ENCODE assay signal across 24 cellular contexts in genomic region chr6:90477366-90477765, GRCh38.
DNase-seq lines count a peak whose midpoint lies in the region; ATAC-seq and TF ChIP-seq lines count a peak whose summit lies in the region.
"Had no signal": no experiment of that assay in that cellular context is flagged by ENCODE, and none has a peak within 500 bp of the region (broad histone marks: within the 10 kb centered on the region; RNA-seq: fewer than 3 reads in every experiment).

No MANE protein-coding gene starts in this region.

- no peak for ATAC-seq in activated CD4-positive, alpha-beta T cell treated with anti-CD3 and anti-CD28 coated beads for 36 hours

- H3K4me1 ChIP-seq in uterus (no peaks in the 10 kb centered on the region), ovary (ENCODE audit: insufficient read depth) (no peaks in the 10 kb centered on the region)
- H3K4me1 ChIP-seq: HAP-1 had no signal

- CTCF ChIA-PET in activated CD4-positive, alpha-beta T cell treated with anti-CD3 and anti-CD28 coated beads for 36 hours (lab: Charles Lee) = interaction anchor here (0.5 to 10.3 kb wide), 30 partner anchors 9 to 796 kb away, joined by 3 to 135 read pairs (median 4); no protein-coding TSS in a partner anchor

- H3K36me3 ChIP-seq in uterus = no peaks in the 10 kb centered on the region
- H3K36me3 ChIP-seq in ovary = no peaks in the 10 kb centered on the region
- H3K36me3 ChIP-seq: BLaER1, HAP-1, SJSA1 had no signal

- H3K27me3 Mint-ChIP-seq in activated CD4-positive, alpha-beta T cell treated with anti-CD3 and anti-CD28 coated beads for 36 hours = no peaks in the 10 kb centered on the region
- H3K27me3 Mint-ChIP-seq in activated naive CD4-positive, alpha-beta T cell treated with anti-CD3 and anti-CD28 coated beads, Interleukin-2, amount 50 U/mL, for 24 hours = no peaks in the 10 kb centered on the region
- H3K27me3 Mint-ChIP-seq in activated naive CD8-positive, alpha-beta T cell = no peaks in the 10 kb centered on the region
- H3K27me3 Mint-ChIP-seq: CD4-positive, alpha-beta T cell had no signal

- 68 to 82% (median 81%) methylated on average over 4 of the region's 4 CpGs for WGBS in ovary, 3 donors

- no peak for DNase-seq in activated CD4-positive, alpha-beta T cell treated with anti-CD3 and anti-CD28 coated beads for 36 hours
- no peak for DNase-seq in activated CD4-positive, alpha-beta T cell treated with anti-CD3 and anti-CD28 coated beads for 48 hours
- DNase-seq in activated naive CD4-positive, alpha-beta T cell (lab: John Stamatoyannopoulos, UW) = no peak
- DNase-seq in uterus = no peak
- no peak for DNase-seq in activated gamma-delta T cell treated with Interleukin-2 at 50 U/mL for 16 hours
- DNase-seq in ovary = no peak
- DNase-seq: CD4-positive, alpha-beta T cell; GOT3; HFFc6; Kasumi-1; NCI-H1105 treated with DMSO at 0.1 percent for 48 hours; NCI-H2029; NCI-H446; NCI-H524 treated with DMSO at 0.1 percent for 48 hours; NCI-H774; NK-92 treated with Interleukin-12 subunit alpha and Interleukin-12 subunit beta, amount 100 ng/mL, for 24 hours; PC-9; Right ventricle myocardium superior; RPMI8226 had no signal

- H3K4me3 Mint-ChIP-seq in activated CD4-positive, alpha-beta T cell treated with anti-CD3 and anti-CD28 coated beads for 36 hours = no peak overlapping the region
- no peak overlapping the region for H3K4me3 Mint-ChIP-seq in activated naive CD4-positive, alpha-beta T cell treated with anti-CD3 and anti-CD28 coated beads, Interleukin-2, amount 50 U/mL, for 24 hours
- no peak overlapping the region for H3K4me3 Mint-ChIP-seq in activated naive CD8-positive, alpha-beta T cell
- H3K4me3 Mint-ChIP-seq: CD4-positive, alpha-beta T cell; HFFc6 had no signal

- intact Hi-C loops in activated CD4-positive, alpha-beta T cell treated with anti-CD3 and anti-CD28 coated beads for 36 hours (cut with DNase I, micrococcal nuclease) = loop anchor here (5.0 to 10.0 kb wide), 4 partner anchors 285 to 840 kb away; partner anchors contain the start of gene LYRM2 (in 1 of the 2)
- intact Hi-C loops in uterus (cut with DNase I; ENCODE audit: low total_unique reads) (no loop called here), ovary (cut with DNase I) (loop anchor here in 2 of 4 donors (10.0 kb wide), 3 partner anchors 73 to 183 kb away; partner anchors contain the start of gene BACH2 (in 2 of the 2))

- no peak for TF ChIP-seq EP300 in ovary (IDR thresholded peaks at IDR 0.05)

- H3K27ac Mint-ChIP-seq in activated CD4-positive, alpha-beta T cell treated with anti-CD3 and anti-CD28 coated beads for 36 hours = peak overlapping the region; percentile 56
- H3K27ac Mint-ChIP-seq in activated naive CD4-positive, alpha-beta T cell treated with anti-CD3 and anti-CD28 coated beads, Interleukin-2, amount 50 U/mL, for 24 hours = peak overlapping the region; percentile 72
- peak overlapping the region; percentile 75 for H3K27ac Mint-ChIP-seq in activated naive CD8-positive, alpha-beta T cell
- H3K27ac Mint-ChIP-seq: CD4-positive, alpha-beta T cell; HFFc6 had no signal

- peaks cover 5% of the 10 kb centered on the region for H3K9me3 Mint-ChIP-seq in activated CD4-positive, alpha-beta T cell treated with anti-CD3 and anti-CD28 coated beads for 36 hours (ENCODE audit: low read depth)
- H3K9me3 Mint-ChIP-seq in activated naive CD4-positive, alpha-beta T cell treated with anti-CD3 and anti-CD28 coated beads, Interleukin-2, amount 50 U/mL, for 24 hours = no peaks in the 10 kb centered on the region
- no peaks in the 10 kb centered on the region for H3K9me3 Mint-ChIP-seq in activated naive CD8-positive, alpha-beta T cell (ENCODE audit: low read depth)
- H3K9me3 Mint-ChIP-seq: CD4-positive, alpha-beta T cell; HFFc6 had no signal

- POLR2A ChIA-PET in activated CD4-positive, alpha-beta T cell treated with anti-CD3 and anti-CD28 coated beads for 36 hours (lab: Charles Lee) = interaction anchor here (0.7 to 0.8 kb wide), 2 partner anchors 17 to 193 kb away, joined by 3 read pairs; no protein-coding TSS in a partner anchor

- no peak for TF ChIP-seq CTCF in uterus (IDR thresholded peaks at IDR 0.05)
- no peak for TF ChIP-seq CTCF in ovary (IDR thresholded peaks at IDR 0.05)

- peak overlapping the region; percentile 36 to 77 for H3K27ac ChIP-seq in uterus
- no peak overlapping the region for H3K27ac ChIP-seq in ovary
- H3K27ac ChIP-seq: BLaER1, PC-9, SJSA1 had no signal

- H3K4me1 Mint-ChIP-seq in activated CD4-positive, alpha-beta T cell treated with anti-CD3 and anti-CD28 coated beads for 36 hours = peaks cover 73% of the 10 kb centered on the region
- peaks cover 65% of the 10 kb centered on the region for H3K4me1 Mint-ChIP-seq in activated naive CD4-positive, alpha-beta T cell treated with anti-CD3 and anti-CD28 coated beads, Interleukin-2, amount 50 U/mL, for 24 hours
- peaks cover 69% of the 10 kb centered on the region for H3K4me1 Mint-ChIP-seq in activated naive CD8-positive, alpha-beta T cell (ENCODE audit: low read depth)

- H3K9me3 ChIP-seq in uterus (no peaks in the 10 kb centered on the region), ovary (no peaks in the 10 kb centered on the region)
- H3K9me3 ChIP-seq: BLaER1, HAP-1, SJSA1 had no signal

- H3K36me3 Mint-ChIP-seq in activated CD4-positive, alpha-beta T cell treated with anti-CD3 and anti-CD28 coated beads for 36 hours (ENCODE audit: low read depth) = peaks cover 3% of the 10 kb centered on the region
- H3K36me3 Mint-ChIP-seq in activated naive CD4-positive, alpha-beta T cell treated with anti-CD3 and anti-CD28 coated beads, Interleukin-2, amount 50 U/mL, for 24 hours = no peaks in the 10 kb centered on the region
- no peaks in the 10 kb centered on the region for H3K36me3 Mint-ChIP-seq in activated naive CD8-positive, alpha-beta T cell

- no peak overlapping the region for H3K4me3 ChIP-seq in uterus
- no peak overlapping the region for H3K4me3 ChIP-seq in ovary
- H3K4me3 ChIP-seq: BLaER1, HAP-1, PC-9, SJSA1 had no signal

- TF ChIP-seq POLR2A in uterus (IDR thresholded peaks at IDR 0.05) = no peak
- TF ChIP-seq POLR2A in ovary (IDR thresholded peaks at IDR 0.05) = no peak

- H3K27me3 ChIP-seq in uterus (no peaks in the 10 kb centered on the region), ovary (no peaks in the 10 kb centered on the region)
- H3K27me3 ChIP-seq: BLaER1, SJSA1 had no signal

Comparison
In these comparisons a context has a peak if more than half of its experiments do, and no peak if none do; other contexts are left out.
1. H3K27ac ChIP-seq: peak in uterus (2 of 2); none in ovary (0 of 2).
2. Peak in every context shown above with its lines, with median percentiles within 50 percentile points of each other: H3K27ac Mint-ChIP-seq.